In genomic region chr22:17346578-17346977, GRCh38 we compare ENCODE assay signal across 29 cellular contexts. TPM values are rescaled to one million over a fixed set of nuclear protein-coding genes. Genes with fewer than 3 reads are reported as not detected.
"Had no signal": no experiment of that assay in that cellular context is flagged by ENCODE, and none has a peak within 500 bp of the region (broad histone marks: within the 10 kb centered on the region; RNA-seq: fewer than 3 reads in every experiment).

No MANE protein-coding gene starts in this region.

- H3K36me3 Mint-ChIP-seq: activated naive CD8-positive, alpha-beta T cell treated with anti-CD3 and anti-CD28 coated beads for 36 hours had no signal

- H3K4me3 Mint-ChIP-seq: activated CD4-positive, alpha-beta T cell treated with anti-CD3 and anti-CD28 coated beads, Interleukin-2, amount 10 ng/mL, durations not matched to agents 24 days and 14 days; activated CD8-positive, alpha-beta T cell treated with anti-CD3 and anti-CD28 coated beads for 36 hours; activated naive CD8-positive, alpha-beta T cell treated with anti-CD3 and anti-CD28 coated beads for 36 hours; activated T-cell treated with anti-CD3 and anti-CD28 coated beads, Interleukin-2, amount 50 U/mL, for 72 hours; activated T-helper 17 cell treated with anti-CD3 and anti-CD28 coated beads, Interleukin-2, amount 50 U/mL, for 72 hours; T-helper 1 cell treated with Interleukin-12 subunit alpha and Interleukin-12 subunit beta and Interleukin-4 antibody, amounts not matched to agents 30 μg/mL and 1 μg/mL, for 36 hours; T-helper 2 cell treated with Interferon-gamma antibody and Interleukin-4, amounts not matched to agents 5 μg/mL and 100 μg/mL, for 36 hours had no signal

- H3K27ac ChIP-seq: ascending aorta, PC-9, RWPE1, SJSA1 had no signal

- H3K27me3 ChIP-seq: ascending aorta, MG63 had no signal

- ATAC-seq: activated CD8-positive, alpha-beta T cell treated with anti-CD3 and anti-CD28 coated beads for 36 hours; activated T-cell treated with anti-CD3 and anti-CD28 coated beads, Interleukin-2, amount 50 U/mL, for 72 hours; activated T-helper 17 cell treated with anti-CD3 and anti-CD28 coated beads, Interleukin-2, amount 50 U/mL, for 72 hours had no signal

- H3K9me3 Mint-ChIP-seq: activated CD4-positive, alpha-beta T cell treated with anti-CD3 and anti-CD28 coated beads, Interleukin-2, amount 10 ng/mL, durations not matched to agents 24 days and 14 days; activated CD8-positive, alpha-beta T cell treated with anti-CD3 and anti-CD28 coated beads for 36 hours; activated naive CD8-positive, alpha-beta T cell treated with anti-CD3 and anti-CD28 coated beads for 36 hours; activated T-cell treated with anti-CD3 and anti-CD28 coated beads, Interleukin-2, amount 50 U/mL, for 72 hours; activated T-helper 17 cell treated with anti-CD3 and anti-CD28 coated beads, Interleukin-2, amount 50 U/mL, for 72 hours; T-helper 1 cell treated with Interleukin-12 subunit alpha and Interleukin-12 subunit beta and Interleukin-4 antibody, amounts not matched to agents 30 μg/mL and 1 μg/mL, for 36 hours; T-helper 2 cell treated with Interferon-gamma antibody and Interleukin-4, amounts not matched to agents 5 μg/mL and 100 μg/mL, for 36 hours had no signal

- H3K27ac Mint-ChIP-seq: activated CD4-positive, alpha-beta T cell treated with anti-CD3 and anti-CD28 coated beads, Interleukin-2, amount 10 ng/mL, durations not matched to agents 24 days and 14 days; activated CD8-positive, alpha-beta T cell treated with anti-CD3 and anti-CD28 coated beads for 36 hours; activated naive CD8-positive, alpha-beta T cell treated with anti-CD3 and anti-CD28 coated beads for 36 hours; activated T-cell treated with anti-CD3 and anti-CD28 coated beads, Interleukin-2, amount 50 U/mL, for 72 hours; activated T-helper 17 cell treated with anti-CD3 and anti-CD28 coated beads, Interleukin-2, amount 50 U/mL, for 72 hours; T-helper 1 cell treated with Interleukin-12 subunit alpha and Interleukin-12 subunit beta and Interleukin-4 antibody, amounts not matched to agents 30 μg/mL and 1 μg/mL, for 36 hours; T-helper 2 cell treated with Interferon-gamma antibody and Interleukin-4, amounts not matched to agents 5 μg/mL and 100 μg/mL, for 36 hours had no signal

- H3K4me1 ChIP-seq: ascending aorta had no signal

- H3K4me3 ChIP-seq: ascending aorta, MG63, PC-9, SJSA1 had no signal

- DNase-seq: activated CD4-positive, alpha-beta T cell treated with anti-CD3 and anti-CD28 coated beads, Interleukin-2, amount 10 ng/mL, durations not matched to agents 24 days and 14 days; activated CD4-positive, alpha-beta T cell treated with anti-CD3 and anti-CD28 coated beads, Interleukin-2, amount 50 U/mL, for 4 hours; activated CD8-positive, alpha-beta T cell treated with anti-CD3 and anti-CD28 coated beads for 36 hours; activated effector memory CD4-positive, alpha-beta T cell treated with anti-CD3 and anti-CD28 coated beads, Interleukin-2, amount 50 U/mL, for 16 hours; activated naive CD4-positive, alpha-beta T cell; activated naive CD4-positive, alpha-beta T cell treated with anti-CD3 and anti-CD28 coated beads, Interleukin-2, amount 50 U/mL, for 16 hours; activated naive CD8-positive, alpha-beta T cell treated with anti-CD3 and anti-CD28 coated beads for 36 hours; activated T-cell treated with anti-CD3 and anti-CD28 coated beads, Interleukin-2, amount 50 U/mL, for 1 hour; activated T-cell treated with anti-CD3 and anti-CD28 coated beads, Interleukin-2, amount 50 U/mL, for 72 hours; amygdala; Karpas-422; KBM-7; NCI-H1092 treated with DMSO at 0.1 percent for 48 hours; NCI-H1436 treated with DMSO at 0.1 percent for 48 hours; NCI-H1694 treated with DMSO at 0.1 percent for 48 hours; NCI-H2029; NCI-H345; NCI-H524 treated with DMSO at 0.1 percent for 48 hours; PC-9; Right ventricle myocardium superior; SK-N-SH had no signal

- H3K9ac ChIP-seq: SK-N-SH had no signal

- H3K27me3 Mint-ChIP-seq: activated CD8-positive, alpha-beta T cell treated with anti-CD3 and anti-CD28 coated beads for 36 hours; activated naive CD8-positive, alpha-beta T cell treated with anti-CD3 and anti-CD28 coated beads for 36 hours had no signal

- H3K4me2 ChIP-seq: PC-9, SK-N-SH had no signal

- H3K4me1 Mint-ChIP-seq: activated naive CD8-positive, alpha-beta T cell treated with anti-CD3 and anti-CD28 coated beads for 36 hours; activated T-helper 17 cell treated with anti-CD3 and anti-CD28 coated beads, Interleukin-2, amount 50 U/mL, for 72 hours had no signal

- H3K9me3 ChIP-seq: ascending aorta, MG63, SJSA1, SK-N-SH had no signal

- H3K36me3 ChIP-seq: ascending aorta, MG63, SJSA1 had no signal

- H2AFZ ChIP-seq: PC-9 had no signal

RNA-seq across cellular contexts. Expression of gene CECR2, which starts 22.7 kb away (rescaled TPM):
- total RNA-seq: activated CD8-positive, alpha-beta memory T cell treated with anti-CD3 and anti-CD28 coated beads for 36 hours; PC-9; SJSA1 had no signal
- polyA plus RNA-seq: SK-N-SH had no signal
